ENCODE assay signal across 26 cellular contexts in genomic region chr12:118336123-118336522, GRCh38.
"Had no signal": no experiment of that assay in that cellular context is flagged by ENCODE, and none has a peak within 500 bp of the region (broad histone marks: within the 10 kb centered on the region; RNA-seq: fewer than 3 reads in every experiment).

No MANE protein-coding gene starts in this region.

- H3K4me3 ChIP-seq: ovary, right lobe of liver, tibial nerve had no signal

- H3K27ac Mint-ChIP-seq: activated CD4-positive, alpha-beta memory T cell treated with anti-CD3 and anti-CD28 coated beads for 36 hours; activated CD4-positive, alpha-beta T cell treated with anti-CD3 and anti-CD28 coated beads, Interleukin-2, amount 10 ng/mL, durations not matched to agents 24 days and 14 days; activated naive CD4-positive, alpha-beta T cell treated with anti-CD3 and anti-CD28 coated beads for 36 hours; activated T-helper 1 cell treated with anti-CD3 and anti-CD28 coated beads, Interleukin-12 subunit alpha, Interleukin-12 subunit beta, Interleukin-2, Interleukin-4 antibody, amounts not matched to agents 30 ng/mL and 10 ng/mL and 1 ng/mL, durations not matched to agents 14 hours and 24 hours and 36 hours; dendritic cell treated with granulocyte-macrophage colony-stimulating factor and Interleukin-4, amounts not matched to agents 40 ng/mL and 50 ng/mL, for 4 days; endodermal cell had no signal

- H3K4me3 Mint-ChIP-seq: activated CD4-positive, alpha-beta memory T cell treated with anti-CD3 and anti-CD28 coated beads for 36 hours; activated CD4-positive, alpha-beta T cell treated with anti-CD3 and anti-CD28 coated beads, Interleukin-2, amount 10 ng/mL, durations not matched to agents 24 days and 14 days; activated naive CD4-positive, alpha-beta T cell treated with anti-CD3 and anti-CD28 coated beads for 36 hours; activated T-helper 1 cell treated with anti-CD3 and anti-CD28 coated beads, Interleukin-12 subunit alpha, Interleukin-12 subunit beta, Interleukin-2, Interleukin-4 antibody, amounts not matched to agents 30 ng/mL and 10 ng/mL and 1 ng/mL, durations not matched to agents 14 hours and 24 hours and 36 hours; dendritic cell treated with granulocyte-macrophage colony-stimulating factor and Interleukin-4, amounts not matched to agents 40 ng/mL and 50 ng/mL, for 4 days; endodermal cell; naive thymus-derived CD8-positive, alpha-beta T cell; T-helper 17 cell had no signal

- H3K9me3 Mint-ChIP-seq: activated CD4-positive, alpha-beta memory T cell treated with anti-CD3 and anti-CD28 coated beads for 36 hours; activated CD4-positive, alpha-beta T cell treated with anti-CD3 and anti-CD28 coated beads, Interleukin-2, amount 10 ng/mL, durations not matched to agents 24 days and 14 days; activated naive CD4-positive, alpha-beta T cell treated with anti-CD3 and anti-CD28 coated beads for 36 hours; activated T-helper 1 cell treated with anti-CD3 and anti-CD28 coated beads, Interleukin-12 subunit alpha, Interleukin-12 subunit beta, Interleukin-2, Interleukin-4 antibody, amounts not matched to agents 30 ng/mL and 10 ng/mL and 1 ng/mL, durations not matched to agents 14 hours and 24 hours and 36 hours; dendritic cell treated with granulocyte-macrophage colony-stimulating factor and Interleukin-4, amounts not matched to agents 40 ng/mL and 50 ng/mL, for 4 days; endodermal cell; naive thymus-derived CD8-positive, alpha-beta T cell had no signal

- H3K27me3 Mint-ChIP-seq: activated CD4-positive, alpha-beta memory T cell treated with anti-CD3 and anti-CD28 coated beads for 36 hours; activated CD4-positive, alpha-beta T cell treated with anti-CD3 and anti-CD28 coated beads, Interleukin-2, amount 10 ng/mL, durations not matched to agents 24 days and 14 days; dendritic cell treated with granulocyte-macrophage colony-stimulating factor and Interleukin-4, amounts not matched to agents 40 ng/mL and 50 ng/mL, for 4 days; naive thymus-derived CD8-positive, alpha-beta T cell; progenitor cell of endocrine pancreas; T-helper 17 cell had no signal

- H3K36me3 ChIP-seq: ovary, right lobe of liver had no signal

- H3K27me3 ChIP-seq: ovary, right lobe of liver, tibial nerve had no signal

- H3K4me1 ChIP-seq: right lobe of liver, tibial nerve had no signal

- ATAC-seq: esophagus mucosa; naive thymus-derived CD8-positive, alpha-beta T cell; T-helper 17 cell had no signal

- H3K27ac ChIP-seq: ovary, right lobe of liver, tibial nerve had no signal

- DNase-seq: activated CD4-positive, alpha-beta memory T cell treated with anti-CD3 and anti-CD28 coated beads for 36 hours; activated CD4-positive, alpha-beta T cell treated with anti-CD3 and anti-CD28 coated beads, Interleukin-2, amount 10 ng/mL, durations not matched to agents 24 days and 14 days; activated CD4-positive, CD25-positive, alpha-beta regulatory T cell treated with anti-CD3 and anti-CD28 coated beads, Interleukin-2, amount 50 U/mL, for 72 hours; activated CD8-positive, alpha-beta memory T cell treated with anti-CD3 and anti-CD28 coated beads, Interleukin-2, amount 50 U/mL, for 4 hours; activated effector memory CD4-positive, alpha-beta T cell treated with anti-CD3 and anti-CD28 coated beads, Interleukin-2, amount 50 U/mL, for 16 hours; activated naive CD4-positive, alpha-beta T cell treated with anti-CD3 and anti-CD28 coated beads for 36 hours; activated T-cell treated with anti-CD3 and anti-CD28 coated beads, Interleukin-2, amount 50 U/mL, for 1 hour; amniotic stem cell; central memory CD4-positive, alpha-beta T cell; endodermal cell; foreskin fibroblast; head of caudate nucleus; hippocampal formation; midbrain; naive thymus-derived CD8-positive, alpha-beta T cell; ovary; right lobe of liver; stimulated activated CD4-positive, alpha-beta T cell treated with anti-CD3 and anti-CD28 coated beads, Interleukin-2, amount 100 ng/mL, for 48 hours; stimulated activated naive CD4-positive, alpha-beta T cell treated with Interleukin-2 at 50 U/mL for 16 hours; T-helper 17 cell; T1000 had no signal

- H3K9me3 ChIP-seq: ovary, right lobe of liver, tibial nerve had no signal
